9 cellular contexts compared by ENCODE assay signal in the genomic region with DNA sequence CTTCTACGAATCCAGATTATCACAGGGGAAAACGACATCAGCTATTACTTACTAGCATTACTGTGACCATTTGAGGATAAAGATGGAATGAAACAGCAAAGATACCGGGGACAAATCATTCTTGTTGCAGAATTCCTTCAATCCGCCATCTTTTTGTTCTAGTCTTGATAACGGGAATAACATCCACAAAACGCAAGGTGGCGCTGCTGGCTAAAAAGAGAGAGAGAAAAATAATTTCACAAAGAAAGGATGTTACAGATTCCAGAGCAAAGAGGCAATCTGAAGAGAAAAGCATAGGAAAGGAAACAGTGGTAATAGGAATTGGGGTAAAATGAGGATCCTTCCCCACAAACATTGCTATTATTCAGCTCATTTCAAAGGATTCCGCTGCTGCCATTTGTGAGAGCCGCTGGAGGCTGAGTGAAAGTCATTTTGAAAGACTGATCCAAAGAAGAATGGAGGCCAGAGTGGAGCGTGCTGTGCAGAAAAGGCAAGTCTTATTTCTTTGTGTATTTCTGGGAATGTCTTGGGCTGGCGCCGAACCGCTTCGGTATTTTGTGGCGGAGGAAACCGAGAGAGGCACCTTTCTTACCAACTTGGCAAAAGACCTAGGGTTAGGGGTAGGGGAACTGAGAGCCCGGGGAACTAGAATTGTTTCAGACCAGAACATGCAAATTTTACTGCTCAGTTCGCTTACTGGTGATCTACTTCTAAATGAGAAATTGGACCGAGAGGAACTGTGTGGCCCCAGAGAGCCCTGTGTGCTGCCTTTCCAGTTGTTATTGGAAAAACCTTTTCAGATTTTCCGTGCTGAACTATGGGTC. TPM values are rescaled to one million over a fixed set of nuclear protein-coding genes. Genes with fewer than 3 reads are reported as not detected.
A peak's percentile ranks its signal among the peaks of the same experiment; 100 is the strongest.
DNase-seq lines count a peak whose midpoint lies in the region; ATAC-seq and TF ChIP-seq lines count a peak whose summit lies in the region.
"Had no signal": no experiment of that assay in that cellular context is flagged by ENCODE, and none has a peak within 500 bp of the region (broad histone marks: within the 10 kb centered on the region; RNA-seq: fewer than 3 reads in every experiment).

PCDHB7 (plus strand) TSS at position 264 of the 824 bp plus-strand sequence; CDS start at position 456, 192 bp downstream.

- H2AFZ ChIP-seq in OCI-LY1 (ENCODE audit: low read length) = 0 out of 2 replicates have a peak within 1 kb of the TSS, but pooled peaks have one; percentile 15

- peak; percentile 56 for TF ChIP-seq CTCF in left ventricle myocardium inferior (IDR thresholded peaks at IDR 0.05; ENCODE audit: borderline replicate concordance)
- peak; percentile 78 for TF ChIP-seq CTCF in OCI-LY1 (IDR thresholded peaks at IDR 0.05; ENCODE audit: low read length)
- peak; percentile 75 for TF ChIP-seq CTCF in endothelial cell (IDR thresholded peaks at IDR 0.05; ENCODE audit: unreplicated experiment)
- TF ChIP-seq CTCF in sigmoid colon (IDR thresholded peaks at IDR 0.05) = peak in 1 of 4 experiments; percentile 23

- H3K4me2 ChIP-seq in OCI-LY1 (ENCODE audit: low read length) = peak within 1 kb of the TSS; percentile 17; the same call in 1 of the 2 replicates

- intact Hi-C loops in left ventricle myocardium inferior (cut with micrococcal nuclease) (no loop called here), left ventricle myocardium superior (cut with micrococcal nuclease) (no loop called here), sigmoid colon (cut with DNase I) (no loop called here)

- H3K9me3 Mint-ChIP-seq in endothelial cell (ENCODE audit: unreplicated experiment) = peaks cover 6% of the 10 kb centered on the region

- H3K79me2 ChIP-seq in OCI-LY1 (ENCODE audit: insufficient read depth, low read length) = no peaks in the 10 kb centered on the region

- H3K27me3 ChIP-seq in left ventricle myocardium inferior (ENCODE audit: low read depth) (peaks cover 76% of the 10 kb centered on the region), OCI-LY1 (ENCODE audit: insufficient read depth, low read length) (no peaks in the 10 kb centered on the region), sigmoid colon (peaks cover 0 to 34% (median 4%) of the 10 kb centered on the region in 3 donors)

- 33 to 46% methylated on average over 20 of the region's 20 CpGs for WGBS in sigmoid colon, 2 donors

- TF ChIP-seq EP300 in sigmoid colon (IDR thresholded peaks at IDR 0.05) = no peak

- H3K4me1 ChIP-seq in left ventricle myocardium inferior (no peaks in the 10 kb centered on the region), OCI-LY1 (ENCODE audit: insufficient read depth, low read length, severe bottlenecking) (no peaks in the 10 kb centered on the region), sigmoid colon (no peaks in the 10 kb centered on the region)

- no peaks in the 10 kb centered on the region for H3K9me2 ChIP-seq in OCI-LY1 (ENCODE audit: low read depth, low read length)

- H4K20me1 ChIP-seq in OCI-LY1 (ENCODE audit: insufficient read depth, low read length) = no peaks in the 10 kb centered on the region

- H3K36me3 Mint-ChIP-seq in endothelial cell (ENCODE audit: low read depth, unreplicated experiment) = peaks cover 11% of the 10 kb centered on the region
- H3K36me3 Mint-ChIP-seq: activated naive CD8-positive, alpha-beta T cell treated with anti-CD3 and anti-CD28 coated beads, Interleukin-2, amount 10 ng/mL, durations not matched to agents 7 days and 5 days had no signal

- H3K9me3 ChIP-seq in left ventricle myocardium inferior (replicated peaks) (peaks cover 58% of the 10 kb centered on the region), OCI-LY1 (ENCODE audit: low read length) (no peaks in the 10 kb centered on the region), sigmoid colon (peaks cover 8 to 36% (median 17%) of the 10 kb centered on the region in 4 donors)

- no peaks in the 10 kb centered on the region for H3F3A ChIP-seq in OCI-LY1 (ENCODE audit: insufficient read depth, low read length)

- peaks cover 8% of the 10 kb centered on the region for H3K36me3 ChIP-seq in left ventricle myocardium inferior
- no peaks in the 10 kb centered on the region for H3K36me3 ChIP-seq in OCI-LY1 (ENCODE audit: insufficient read depth, low read length)
- H3K36me3 ChIP-seq in sigmoid colon = no peaks in the 10 kb centered on the region

- DNase-seq in left ventricle myocardium inferior (no peak), left ventricle myocardium superior (no peak), endothelial cell (ENCODE audit: low spot score) (peak; percentile 51), sigmoid colon (no peak), NCI-H187 (lab: John Stamatoyannopoulos, UW) (no peak)
- DNase-seq: activated naive CD8-positive, alpha-beta T cell treated with anti-CD3 and anti-CD28 coated beads, Interleukin-2, amount 10 ng/mL, durations not matched to agents 7 days and 5 days had no signal

- no peak within 1 kb of the TSS for H3K9ac ChIP-seq in OCI-LY1 (ENCODE audit: low read length)

- no peak within 1 kb of the TSS for H3K27ac ChIP-seq in left ventricle myocardium inferior (replicated peaks)
- no peak within 1 kb of the TSS for H3K27ac ChIP-seq in OCI-LY1 (ENCODE audit: low read depth, low read length, poor library complexity, severe bottlenecking)
- H3K27ac ChIP-seq in sigmoid colon = no peak within 1 kb of the TSS

- H3K4me1 Mint-ChIP-seq in endothelial cell (ENCODE audit: unreplicated experiment) = peaks cover 6% of the 10 kb centered on the region
- H3K4me1 Mint-ChIP-seq: activated naive CD8-positive, alpha-beta T cell treated with anti-CD3 and anti-CD28 coated beads, Interleukin-2, amount 10 ng/mL, durations not matched to agents 7 days and 5 days had no signal

- peaks cover 5% of the 10 kb centered on the region for H3K27me3 Mint-ChIP-seq in endothelial cell (ENCODE audit: unreplicated experiment)
- H3K27me3 Mint-ChIP-seq: activated naive CD8-positive, alpha-beta T cell treated with anti-CD3 and anti-CD28 coated beads, Interleukin-2, amount 10 ng/mL, durations not matched to agents 7 days and 5 days had no signal

- no peak for ATAC-seq in left ventricle myocardium superior
- ATAC-seq in HG03354 (IDR thresholded peaks at IDR 0.05; ENCODE audit: poor library complexity, severe bottlenecking, unreplicated experiment) = no peak
- no peak for ATAC-seq in GM19324 (IDR thresholded peaks at IDR 0.05; ENCODE audit: low FRiP score, unreplicated experiment)

- TF ChIP-seq POLR2A in sigmoid colon (IDR thresholded peaks at IDR 0.05) = no peak

- H3K4me3 ChIP-seq in left ventricle myocardium inferior (peak within 1 kb of the TSS; percentile 46), OCI-LY1 (ENCODE audit: low read depth, low read length, poor library complexity, severe bottlenecking) (no peak within 1 kb of the TSS), sigmoid colon (peak within 1 kb of the TSS in 3 of 4 donors; percentile 2 to 23 (median 12))

- peak within 1 kb of the TSS; percentile 14 for H3K4me3 Mint-ChIP-seq in endothelial cell (ENCODE audit: unreplicated experiment)
- H3K4me3 Mint-ChIP-seq: activated naive CD8-positive, alpha-beta T cell treated with anti-CD3 and anti-CD28 coated beads, Interleukin-2, amount 10 ng/mL, durations not matched to agents 7 days and 5 days had no signal

- peak within 1 kb of the TSS; percentile 21 for H3K27ac Mint-ChIP-seq in endothelial cell (ENCODE audit: unreplicated experiment)
- H3K27ac Mint-ChIP-seq: activated naive CD8-positive, alpha-beta T cell treated with anti-CD3 and anti-CD28 coated beads, Interleukin-2, amount 10 ng/mL, durations not matched to agents 7 days and 5 days had no signal

RNA-seq across cellular contexts. Expression of gene PCDHB7, which starts in this region (rescaled TPM):
- 0.55 TPM for total RNA-seq in left ventricle myocardium inferior
- 0.77 TPM for total RNA-seq in left ventricle myocardium superior
- total RNA-seq in endothelial cell (ENCODE audit: unreplicated experiment) = 4.6 TPM
- 1 to 10 TPM; 1.4 to 5.3 (median 2.5) TPM for total RNA-seq in sigmoid colon
- under 1 TPM in 1 of 3 donors, not detected in 2; 0.28 TPM for polyA plus RNA-seq in sigmoid colon
- total RNA-seq: activated naive CD8-positive, alpha-beta T cell treated with anti-CD3 and anti-CD28 coated beads, Interleukin-2, amount 10 ng/mL, durations not matched to agents 7 days and 5 days had no signal
